ENCODE assay signal across 20 cellular contexts in genomic region chr22:23273445-23274145, GRCh38.
A peak's percentile ranks its signal among the peaks of the same experiment; 100 is the strongest.
DNase-seq lines count a peak whose midpoint lies in the region; ATAC-seq and TF ChIP-seq lines count a peak whose summit lies in the region.
"Had no signal": no experiment of that assay in that cellular context is flagged by ENCODE, and none has a peak within 500 bp of the region (broad histone marks: within the 10 kb centered on the region; RNA-seq: fewer than 3 reads in every experiment).

No MANE protein-coding gene starts in this region.

- no peak overlapping the region for H3K4me3 Mint-ChIP-seq in activated T-helper 17 cell treated with anti-CD3 and anti-CD28 coated beads, Interleukin-2, amount 50 U/mL, for 72 hours
- H3K4me3 Mint-ChIP-seq in endothelial cell (ENCODE audit: unreplicated experiment), result peak overlapping the region; percentile 47
- H3K4me3 Mint-ChIP-seq: CD4-positive, alpha-beta memory T cell; GM23338 had no signal

- peak overlapping the region; percentile 37 to 68 for H3K27ac Mint-ChIP-seq in activated naive CD4-positive, alpha-beta T cell treated with anti-CD3 and anti-CD28 coated beads, Interleukin-2, amount 50 U/mL, for 72 hours
- H3K27ac Mint-ChIP-seq in activated T-helper 17 cell treated with anti-CD3 and anti-CD28 coated beads, Interleukin-2, amount 50 U/mL, for 72 hours, result peak overlapping the region; percentile 52
- H3K27ac Mint-ChIP-seq in endothelial cell (ENCODE audit: unreplicated experiment), result no peak overlapping the region
- H3K27ac Mint-ChIP-seq: GM23338 had no signal

- no peaks in the 10 kb centered on the region for H3K4me1 Mint-ChIP-seq in activated T-helper 17 cell treated with anti-CD3 and anti-CD28 coated beads, Interleukin-2, amount 50 U/mL, for 72 hours
- peaks cover 3% of the 10 kb centered on the region for H3K4me1 Mint-ChIP-seq in endothelial cell (ENCODE audit: unreplicated experiment)

- H3K27me3 Mint-ChIP-seq in activated T-helper 17 cell treated with anti-CD3 and anti-CD28 coated beads, Interleukin-2, amount 50 U/mL, for 72 hours, result no peaks in the 10 kb centered on the region
- peaks cover 18% of the 10 kb centered on the region for H3K27me3 Mint-ChIP-seq in endothelial cell (ENCODE audit: unreplicated experiment)
- H3K27me3 Mint-ChIP-seq: CD4-positive, alpha-beta memory T cell had no signal

- no peak for DNase-seq in activated naive CD4-positive, alpha-beta T cell treated with anti-CD3 and anti-CD28 coated beads, Interleukin-2, amount 50 U/mL, for 72 hours (ENCODE audit: low spot score in 2 of 2)
- DNase-seq in activated naive CD4-positive, alpha-beta T cell treated with Interleukin-2 at 50 U/mL for 16 hours, result no peak
- DNase-seq in endothelial cell (ENCODE audit: low spot score), result no peak
- DNase-seq in DMS153 (lab: John Stamatoyannopoulos, UW), result no peak
- DNase-seq in stimulated activated CD8-positive, alpha-beta memory T cell treated with anti-CD3 and anti-CD28 coated beads, Interleukin-4, amount 100 ng/mL, for 48 hours, result no peak
- DNase-seq in DMS53 (lab: John Stamatoyannopoulos, UW), result no peak
- DNase-seq: Caco-2; CD4-positive, alpha-beta memory T cell; HCEC 1CT; NCI-H1105; NCI-H146; NCI-H2029; NCI-H226; NCI-H524; NCI-H82 had no signal

- no peaks in the 10 kb centered on the region for H3K9me3 Mint-ChIP-seq in activated naive CD4-positive, alpha-beta T cell treated with anti-CD3 and anti-CD28 coated beads, Interleukin-2, amount 50 U/mL, for 72 hours
- no peaks in the 10 kb centered on the region for H3K9me3 Mint-ChIP-seq in activated T-helper 17 cell treated with anti-CD3 and anti-CD28 coated beads, Interleukin-2, amount 50 U/mL, for 72 hours
- no peaks in the 10 kb centered on the region for H3K9me3 Mint-ChIP-seq in endothelial cell (ENCODE audit: unreplicated experiment)
- H3K9me3 Mint-ChIP-seq: GM23338 had no signal

- TF ChIP-seq CTCF in endothelial cell (IDR thresholded peaks at IDR 0.05; ENCODE audit: unreplicated experiment), result no peak

- no peaks in the 10 kb centered on the region for H3K36me3 Mint-ChIP-seq in activated naive CD4-positive, alpha-beta T cell treated with anti-CD3 and anti-CD28 coated beads, Interleukin-2, amount 50 U/mL, for 72 hours
- H3K36me3 Mint-ChIP-seq in activated T-helper 17 cell treated with anti-CD3 and anti-CD28 coated beads, Interleukin-2, amount 50 U/mL, for 72 hours (ENCODE audit: low read depth), result peaks cover 50% of the 10 kb centered on the region
- peaks cover 26% of the 10 kb centered on the region for H3K36me3 Mint-ChIP-seq in endothelial cell (ENCODE audit: low read depth, unreplicated experiment)

- no peak for ATAC-seq in activated naive CD4-positive, alpha-beta T cell treated with anti-CD3 and anti-CD28 coated beads, Interleukin-2, amount 50 U/mL, for 72 hours
- no peak for ATAC-seq in activated T-helper 17 cell treated with anti-CD3 and anti-CD28 coated beads, Interleukin-2, amount 50 U/mL, for 72 hours (replicated peaks)
- ATAC-seq: GM23338, HepG2, Panc1, SK-N-SH treated with all-trans-retinoic acid at 6 μM for 48 hours had no signal
